ENCODE assay signal across 8 cellular contexts in genomic region chr9:91192785-91193657, GRCh38.
DNase-seq lines count a peak whose midpoint lies in the region; ATAC-seq and TF ChIP-seq lines count a peak whose summit lies in the region.

No MANE protein-coding gene starts in this region.

- no peak for TF ChIP-seq POLR2A in erythroblast (IDR thresholded peaks at IDR 0.05; ENCODE audit: low read length)

- DNase-seq in NOMO-1 treated with dmso at 0.1 percent for 144 hours (lab: John Stamatoyannopoulos, UW; ENCODE audit: unreplicated experiment): peak; percentile 4
- DNase-seq in activated CD8-positive, alpha-beta memory T cell treated with anti-CD3 and anti-CD28 coated beads, Interleukin-2, amount 50 U/mL, for 4 hours: peak; percentile 76
- peak; percentile 72 to 74 for DNase-seq in erythroblast (lab: John Stamatoyannopoulos, UW)
- DNase-seq in mucosa of gallbladder (ENCODE audit: low spot score): peak; percentile 76
- DNase-seq in stimulated activated CD8-positive, alpha-beta memory T cell treated with anti-CD3 and anti-CD28 coated beads, Interleukin-2, amount 100 ng/mL, for 48 hours (ENCODE audit: low read depth in 2 of 2): peak; percentile 71 to 76

- ATAC-seq in GM18517 (IDR thresholded peaks at IDR 0.05; ENCODE audit: unreplicated experiment) (peak; percentile 34), HG03135 (IDR thresholded peaks at IDR 0.05; ENCODE audit: unreplicated experiment) (peak; percentile 14), HG03469 (IDR thresholded peaks at IDR 0.05; ENCODE audit: unreplicated experiment) (no peak)

Comparison
In these comparisons a context has a peak if more than half of its experiments do, and no peak if none do; other contexts are left out.
1. DNase-seq: peak in every context shown above with its lines; median percentile 76 in activated CD8-positive, alpha-beta memory T cell treated with anti-CD3 and anti-CD28 coated beads, Interleukin-2, amount 50 U/mL, for 4 hours; 76 in mucosa of gallbladder; 74 in stimulated activated CD8-positive, alpha-beta memory T cell treated with anti-CD3 and anti-CD28 coated beads, Interleukin-2, amount 100 ng/mL, for 48 hours; 73 in erythroblast; 4 in NOMO-1 treated with dmso at 0.1 percent for 144 hours.